In the genomic region with DNA sequence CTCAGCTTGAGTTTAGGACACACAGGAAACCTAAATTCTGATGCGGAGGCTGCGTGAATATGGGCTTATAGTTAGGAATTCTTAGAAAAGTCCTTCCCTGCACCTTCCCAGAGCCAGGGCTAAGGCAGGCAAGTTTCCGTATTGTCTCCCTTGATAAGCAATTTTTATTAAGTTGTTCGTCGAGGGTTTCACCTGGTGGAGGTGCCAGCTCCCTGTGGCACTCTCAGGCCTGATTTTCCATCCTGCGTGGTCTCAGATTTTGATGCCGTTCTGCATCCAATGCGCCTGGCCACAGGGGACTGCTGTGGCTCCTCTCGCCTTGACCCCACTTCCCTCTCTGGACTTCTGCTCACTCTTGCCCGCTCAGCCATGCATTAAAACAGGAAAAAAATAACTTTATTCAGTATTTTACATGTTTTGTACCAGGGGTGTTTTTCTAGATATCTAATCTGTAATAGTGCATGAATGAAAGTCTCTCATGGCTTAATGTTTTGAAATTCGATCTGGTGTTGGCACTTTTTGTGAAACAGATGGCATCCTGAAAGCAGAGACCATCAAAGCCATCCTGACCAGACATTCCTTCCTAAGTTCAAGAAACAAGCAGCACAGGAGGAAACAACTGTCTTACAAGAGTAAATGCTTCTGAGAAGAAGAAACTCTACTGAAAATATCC, we compare ENCODE assay signal across 1 cellular context.
TF ChIP-seq lines count a peak whose summit lies in the region.

No MANE protein-coding gene starts in this region.

TF ChIP-seq in HepG2, 621 proteins besides CTCF, POLR2A, EP300 and RAD21:
- no peak for TF ChIP-seq ZNF136 (CRISPR knock-in tag; IDR thresholded peaks at IDR 0.05; ENCODE audit: low read depth)
- TF ChIP-seq, protein P1, sequence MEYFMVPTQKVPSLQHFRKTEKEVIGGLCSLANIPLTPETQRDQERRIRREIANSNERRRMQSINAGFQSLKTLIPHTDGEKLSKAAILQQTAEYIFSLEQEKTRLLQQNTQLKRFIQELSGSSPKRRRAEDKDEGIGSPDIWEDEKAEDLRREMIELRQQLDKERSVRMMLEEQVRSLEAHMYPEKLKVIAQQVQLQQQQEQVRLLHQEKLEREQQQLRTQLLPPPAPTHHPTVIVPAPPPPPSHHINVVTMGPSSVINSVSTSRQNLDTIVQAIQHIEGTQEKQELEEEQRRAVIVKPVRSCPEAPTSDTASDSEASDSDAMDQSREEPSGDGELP (IDR thresholded peaks at IDR 0.05; ENCODE audit: borderline replicate concordance, low read depth) = no peak
- TF ChIP-seq SP2 (CRISPR knock-in tag; IDR thresholded peaks at IDR 0.05) = no peak
- TF ChIP-seq MAFG (CRISPR knock-in tag; IDR thresholded peaks at IDR 0.05) = no peak
